ENCODE assay signal across 8 cellular contexts in the genomic region with DNA sequence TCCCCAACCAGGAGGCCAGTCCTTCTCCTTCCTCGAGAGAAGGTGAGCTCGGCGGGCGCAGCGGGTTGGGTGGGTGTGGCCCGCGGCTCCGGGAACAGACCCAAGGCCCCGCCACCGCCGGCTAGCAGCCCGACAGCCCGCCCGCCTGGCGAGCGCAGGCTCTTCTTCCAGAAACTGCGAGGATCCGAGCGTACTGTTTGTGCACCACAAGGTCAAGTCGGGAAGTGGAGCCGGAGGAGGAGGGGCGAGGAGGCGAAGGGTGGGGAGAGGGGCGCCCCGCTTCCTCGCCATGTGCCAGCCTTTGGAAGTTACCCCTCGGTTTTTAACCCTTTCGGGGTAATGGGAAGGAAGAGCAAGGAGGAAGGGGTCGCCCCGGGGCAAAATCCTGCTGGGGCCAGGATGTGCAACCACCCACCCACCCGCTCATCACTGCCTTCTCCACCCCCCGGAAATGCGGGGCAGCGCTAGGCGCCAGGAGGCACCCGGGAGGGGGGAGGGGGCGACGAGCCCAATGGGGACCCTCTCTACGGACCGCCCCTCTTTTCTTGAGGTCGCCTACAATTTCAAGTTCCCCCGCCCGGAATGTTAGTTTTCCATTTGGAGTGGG. TPM values are rescaled to one million over a fixed set of nuclear protein-coding genes. Genes with fewer than 3 reads are reported as not detected.
A peak's percentile ranks its signal among the peaks of the same experiment; 100 is the strongest.
DNase-seq lines count a peak whose midpoint lies in the region; ATAC-seq lines count a peak whose summit lies in the region.

No MANE protein-coding gene starts in this region.

- H3K79me2 ChIP-seq in ACC112 (ENCODE audit: control insufficient read depth, insufficient read depth, low read length, unreplicated experiment), result peaks cover 23% of the 10 kb centered on the region

- H3K27me3 Mint-ChIP-seq in activated CD8-positive, alpha-beta memory T cell treated with anti-CD3 and anti-CD28 coated beads, Interleukin-2, amount 10 ng/mL, durations not matched to agents 7 days and 5 days, result peaks cover 10% of the 10 kb centered on the region
- H3K27me3 Mint-ChIP-seq in effector memory CD8-positive, alpha-beta T cell, result no peaks in the 10 kb centered on the region

- H3K27ac ChIP-seq in ACC112 (ENCODE audit: low read depth, low read length), result peak overlapping the region; percentile 90

- peaks cover 3% of the 10 kb centered on the region for H3K36me3 Mint-ChIP-seq in activated CD8-positive, alpha-beta memory T cell treated with anti-CD3 and anti-CD28 coated beads, Interleukin-2, amount 10 ng/mL, durations not matched to agents 7 days and 5 days
- peaks cover 51% of the 10 kb centered on the region for H3K36me3 Mint-ChIP-seq in effector memory CD8-positive, alpha-beta T cell (ENCODE audit: insufficient read depth)

- peaks cover 23% of the 10 kb centered on the region for H3K4me1 Mint-ChIP-seq in activated CD8-positive, alpha-beta memory T cell treated with anti-CD3 and anti-CD28 coated beads, Interleukin-2, amount 10 ng/mL, durations not matched to agents 7 days and 5 days
- H3K4me1 Mint-ChIP-seq in effector memory CD8-positive, alpha-beta T cell (ENCODE audit: low read depth in 2 of 2), result peaks cover 16 to 17% of the 10 kb centered on the region in 2 donors

- H3K4me3 ChIP-seq in ACC112 (ENCODE audit: low read depth, low read length), result peak overlapping the region; percentile 97

- no peaks in the 10 kb centered on the region for H3K27me3 ChIP-seq in ACC112 (ENCODE audit: insufficient read depth, low read length)

- H3K27ac Mint-ChIP-seq in activated CD8-positive, alpha-beta memory T cell treated with anti-CD3 and anti-CD28 coated beads, Interleukin-2, amount 10 ng/mL, durations not matched to agents 7 days and 5 days, result peak overlapping the region; percentile 97
- peak overlapping the region; percentile 99 for H3K27ac Mint-ChIP-seq in effector memory CD8-positive, alpha-beta T cell

- peaks cover 25% of the 10 kb centered on the region for H3K4me1 ChIP-seq in ACC112 (ENCODE audit: control insufficient read depth, insufficient read depth, low read length, unreplicated experiment)

- ATAC-seq in GM18909 (IDR thresholded peaks at IDR 0.05; ENCODE audit: poor library complexity, unreplicated experiment) (peak; percentile 13), HG03354 (IDR thresholded peaks at IDR 0.05; ENCODE audit: poor library complexity, severe bottlenecking, unreplicated experiment) (no peak)
- peak; percentile 13 for ATAC-seq in activated CD8-positive, alpha-beta memory T cell treated with anti-CD3 and anti-CD28 coated beads, Interleukin-2, amount 10 ng/mL, durations not matched to agents 7 days and 5 days
- ATAC-seq in effector memory CD8-positive, alpha-beta T cell (replicated peaks), result peak; percentile 12

- H3K4me3 Mint-ChIP-seq in activated CD8-positive, alpha-beta memory T cell treated with anti-CD3 and anti-CD28 coated beads, Interleukin-2, amount 10 ng/mL, durations not matched to agents 7 days and 5 days, result peak overlapping the region; percentile 99
- peak overlapping the region; percentile 93 to 94 for H3K4me3 Mint-ChIP-seq in effector memory CD8-positive, alpha-beta T cell

- H2AFZ ChIP-seq in ACC112 (ENCODE audit: low read length, unreplicated experiment), result peak overlapping the region; percentile 89

- CTCF ChIA-PET in activated CD8-positive, alpha-beta memory T cell treated with anti-CD3 and anti-CD28 coated beads, Interleukin-2, amount 10 ng/mL, durations not matched to agents 7 days and 5 days (lab: Charles Lee), result interaction anchor here (0.8 to 2.9 kb wide), 11 partner anchors 10 to 140 kb away, joined by 3 to 11 read pairs (median 5); a partner anchor contains a TSS

- no peaks in the 10 kb centered on the region for H3K9me3 Mint-ChIP-seq in activated CD8-positive, alpha-beta memory T cell treated with anti-CD3 and anti-CD28 coated beads, Interleukin-2, amount 10 ng/mL, durations not matched to agents 7 days and 5 days (ENCODE audit: low read depth)
- no peaks in the 10 kb centered on the region for H3K9me3 Mint-ChIP-seq in effector memory CD8-positive, alpha-beta T cell

- H3K36me3 ChIP-seq in ACC112 (ENCODE audit: insufficient read depth, low read length), result no peaks in the 10 kb centered on the region

- DNase-seq in NCI-H69 (lab: John Stamatoyannopoulos, UW) (peak; percentile 90), lung microvascular endothelial cell (ENCODE audit: low read depth in 2 of 2) (peak; percentile 49 to 70)
- DNase-seq in activated CD8-positive, alpha-beta memory T cell treated with anti-CD3 and anti-CD28 coated beads, Interleukin-2, amount 10 ng/mL, durations not matched to agents 7 days and 5 days, result peak; percentile 78
- peak; percentile 54 to 61 (median 56) for DNase-seq in effector memory CD8-positive, alpha-beta T cell
- peak; percentile 45 to 70 (median 51) for DNase-seq in stimulated activated CD4-positive, alpha-beta T cell treated with anti-CD3 and anti-CD28 coated beads, TNF-alpha, amount 100 ng/mL, for 24 hours (ENCODE audit: low read depth in 3 of 3)

RNA-seq across cellular contexts. Expression of a gene that starts 1.1 kb away (rescaled TPM):
- total RNA-seq in activated CD8-positive, alpha-beta memory T cell treated with anti-CD3 and anti-CD28 coated beads, Interleukin-2, amount 10 ng/mL, durations not matched to agents 7 days and 5 days, result 10 to 100 TPM; 88.1 to 98.4 TPM
- 11.8 and 17.5 TPM in 2 replicates for total RNA-seq in lung microvascular endothelial cell
